In the genomic region with DNA sequence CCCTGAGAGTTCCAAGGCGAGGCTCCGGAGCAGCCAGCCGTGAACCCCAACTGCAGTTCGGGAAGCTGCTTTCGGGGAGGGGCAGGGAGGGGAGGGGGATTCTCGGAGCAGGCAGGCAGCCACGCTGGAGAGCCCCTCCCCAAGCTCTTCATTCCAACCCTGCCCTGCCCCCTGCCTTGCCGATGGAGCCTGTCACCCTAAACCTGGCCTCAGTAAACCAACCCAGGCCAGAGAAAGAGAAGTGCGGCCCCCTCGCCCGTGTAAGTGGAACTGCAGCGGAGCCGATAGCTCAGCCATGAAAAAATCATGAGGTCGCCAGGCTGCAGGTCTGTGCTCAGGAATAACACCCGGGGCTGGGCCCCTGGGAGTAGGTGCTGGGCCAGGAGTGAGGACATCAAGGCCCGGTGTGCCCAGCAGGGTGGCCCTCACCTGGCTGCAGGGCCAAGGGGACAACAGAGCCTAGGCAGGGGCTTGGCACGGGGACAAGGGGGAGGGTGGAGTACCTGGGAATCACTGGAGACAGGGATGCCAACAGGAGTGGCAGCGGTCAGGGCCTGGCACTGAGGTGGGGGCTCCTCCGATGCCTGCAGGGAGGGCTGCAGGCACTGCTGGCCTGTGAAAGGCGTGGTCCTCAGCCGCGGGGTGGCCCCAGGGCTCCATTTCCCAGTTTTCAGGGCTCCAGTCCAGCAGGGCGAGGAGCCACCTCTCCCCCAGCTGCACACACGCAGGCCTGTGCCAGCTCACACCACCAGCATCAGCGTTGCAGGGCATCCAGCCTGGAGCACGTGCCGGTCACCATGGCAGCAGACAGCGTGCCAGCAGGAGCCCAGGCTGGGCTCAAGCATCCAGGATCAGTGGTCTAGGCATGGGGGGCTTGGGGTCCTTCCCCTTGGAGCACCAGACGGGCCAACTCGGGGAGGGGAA, we compare ENCODE assay signal across 1 cellular context.
A peak's percentile ranks its signal among the peaks of the same experiment; 100 is the strongest.
TF ChIP-seq lines count a peak whose summit lies in the region.

No MANE protein-coding gene starts in this region.

TF ChIP-seq in K562, 482 proteins besides CTCF, POLR2A, EP300 and RAD21 (continued from another document):
- TF ChIP-seq ZNF280B (CRISPR knock-in tag; IDR thresholded peaks at IDR 0.05) (no peak), MYC (IDR thresholded peaks at IDR 0.05; ENCODE audit: low read depth, low read length) (peak; percentile 24; the same call in 1 of the 2 replicates), MYC (CRISPR knock-in tag; IDR thresholded peaks at IDR 0.05; ENCODE audit: borderline replicate concordance, low read depth) (no peak), ZNF778 (CRISPR knock-in tag; IDR thresholded peaks at IDR 0.05) (no peak), SMC3 (conservative IDR thresholded peaks at IDR 0.05; ENCODE audit: insufficient read depth, low read depth, low read length) (0 out of 2 replicates have a peak, but pooled peaks have one; percentile 26), ILK (tag; IDR thresholded peaks at IDR 0.05; ENCODE audit: borderline replicate concordance, low read depth) (no peak), ZNF253 (CRISPR knock-in tag; conservative IDR thresholded peaks at IDR 0.05) (no peak), MBD2 (IDR thresholded peaks at IDR 0.05; ENCODE audit: borderline replicate concordance, low read depth) (no peak), BRD4 (IDR thresholded peaks at IDR 0.05) (no peak), MTA1 (IDR thresholded peaks at IDR 0.05; ENCODE audit: borderline replicate concordance) (no peak), MAZ (CRISPR knock-in tag; conservative IDR thresholded peaks at IDR 0.05 in 1 of 2, IDR thresholded peaks at IDR 0.05 in 1 of 2) (peak in 1 of 2 experiments; percentile 53; a peak in 2 of 4 replicates)
- TF ChIP-seq, protein P1, sequence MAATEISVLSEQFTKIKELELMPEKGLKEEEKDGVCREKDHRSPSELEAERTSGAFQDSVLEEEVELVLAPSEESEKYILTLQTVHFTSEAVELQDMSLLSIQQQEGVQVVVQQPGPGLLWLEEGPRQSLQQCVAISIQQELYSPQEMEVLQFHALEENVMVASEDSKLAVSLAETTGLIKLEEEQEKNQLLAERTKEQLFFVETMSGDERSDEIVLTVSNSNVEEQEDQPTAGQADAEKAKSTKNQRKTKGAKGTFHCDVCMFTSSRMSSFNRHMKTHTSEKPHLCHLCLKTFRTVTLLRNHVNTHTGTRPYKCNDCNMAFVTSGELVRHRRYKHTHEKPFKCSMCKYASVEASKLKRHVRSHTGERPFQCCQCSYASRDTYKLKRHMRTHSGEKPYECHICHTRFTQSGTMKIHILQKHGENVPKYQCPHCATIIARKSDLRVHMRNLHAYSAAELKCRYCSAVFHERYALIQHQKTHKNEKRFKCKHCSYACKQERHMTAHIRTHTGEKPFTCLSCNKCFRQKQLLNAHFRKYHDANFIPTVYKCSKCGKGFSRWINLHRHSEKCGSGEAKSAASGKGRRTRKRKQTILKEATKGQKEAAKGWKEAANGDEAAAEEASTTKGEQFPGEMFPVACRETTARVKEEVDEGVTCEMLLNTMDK (IDR thresholded peaks at IDR 0.05; ENCODE audit: borderline replicate concordance, insufficient read depth, low read depth, low read length, poor library complexity, severe bottlenecking), result no peak
- TF ChIP-seq, protein P2, sequence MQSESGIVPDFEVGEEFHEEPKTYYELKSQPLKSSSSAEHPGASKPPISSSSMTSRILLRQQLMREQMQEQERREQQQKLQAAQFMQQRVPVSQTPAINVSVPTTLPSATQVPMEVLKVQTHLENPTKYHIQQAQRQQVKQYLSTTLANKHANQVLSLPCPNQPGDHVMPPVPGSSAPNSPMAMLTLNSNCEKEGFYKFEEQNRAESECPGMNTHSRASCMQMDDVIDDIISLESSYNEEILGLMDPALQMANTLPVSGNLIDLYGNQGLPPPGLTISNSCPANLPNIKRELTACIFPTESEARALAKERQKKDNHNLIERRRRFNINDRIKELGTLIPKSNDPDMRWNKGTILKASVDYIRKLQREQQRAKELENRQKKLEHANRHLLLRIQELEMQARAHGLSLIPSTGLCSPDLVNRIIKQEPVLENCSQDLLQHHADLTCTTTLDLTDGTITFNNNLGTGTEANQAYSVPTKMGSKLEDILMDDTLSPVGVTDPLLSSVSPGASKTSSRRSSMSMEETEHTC (IDR thresholded peaks at IDR 0.05), result no peak
- TF ChIP-seq, protein P3, sequence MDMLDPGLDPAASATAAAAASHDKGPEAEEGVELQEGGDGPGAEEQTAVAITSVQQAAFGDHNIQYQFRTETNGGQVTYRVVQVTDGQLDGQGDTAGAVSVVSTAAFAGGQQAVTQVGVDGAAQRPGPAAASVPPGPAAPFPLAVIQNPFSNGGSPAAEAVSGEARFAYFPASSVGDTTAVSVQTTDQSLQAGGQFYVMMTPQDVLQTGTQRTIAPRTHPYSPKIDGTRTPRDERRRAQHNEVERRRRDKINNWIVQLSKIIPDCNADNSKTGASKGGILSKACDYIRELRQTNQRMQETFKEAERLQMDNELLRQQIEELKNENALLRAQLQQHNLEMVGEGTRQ (CRISPR knock-in tag; IDR thresholded peaks at IDR 0.05), result no peak
